In the genomic region with DNA sequence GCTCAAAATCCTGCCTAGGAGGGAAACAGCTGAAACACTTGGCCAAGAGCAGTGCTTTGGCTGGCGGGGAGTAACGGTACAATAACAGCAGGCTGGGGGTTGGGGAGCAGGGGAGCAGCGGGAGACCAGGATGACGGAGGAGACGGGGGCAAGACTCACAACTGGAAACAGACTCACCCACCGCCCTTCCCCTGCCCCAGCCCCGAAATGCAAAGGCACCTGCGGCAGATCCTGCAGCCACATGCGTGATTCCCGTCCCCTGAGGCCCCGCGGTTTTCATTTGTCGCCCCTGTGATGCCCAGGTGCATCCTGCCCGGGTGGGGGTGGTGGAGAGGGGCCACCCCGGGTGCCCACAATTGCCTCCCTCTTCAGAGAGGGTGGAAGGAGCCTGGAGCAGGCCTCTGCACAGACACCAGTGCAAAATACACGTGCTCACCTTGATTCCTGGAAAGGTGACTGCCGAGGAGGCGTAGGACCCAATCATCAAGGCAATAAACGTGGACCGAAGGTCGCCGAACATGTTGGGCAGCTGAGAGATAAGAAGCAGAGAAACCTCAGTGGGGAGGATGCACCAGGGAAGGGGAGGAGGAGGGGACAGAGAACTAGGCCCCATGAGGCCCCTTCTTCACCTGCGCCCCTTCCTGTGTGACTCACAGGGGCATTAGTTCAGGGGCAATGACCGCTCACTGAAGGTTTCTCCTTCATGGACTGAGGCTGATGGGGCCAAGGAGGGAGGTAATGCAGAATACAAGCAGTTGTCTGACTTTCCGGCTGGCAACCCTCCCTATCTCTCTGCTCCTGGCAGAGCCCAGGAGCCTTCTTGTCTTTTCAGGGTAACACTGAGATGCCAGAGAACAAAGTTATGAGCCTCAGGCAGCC, we compare ENCODE assay signal across 9 cellular contexts. TPM values are rescaled to one million over a fixed set of nuclear protein-coding genes. Genes with fewer than 3 reads are reported as not detected.
A peak's percentile ranks its signal among the peaks of the same experiment; 100 is the strongest.
DNase-seq lines count a peak whose midpoint lies in the region; ATAC-seq and TF ChIP-seq lines count a peak whose summit lies in the region.
"Had no signal": no experiment of that assay in that cellular context is flagged by ENCODE, and none has a peak within 500 bp of the region (broad histone marks: within the 10 kb centered on the region; RNA-seq: fewer than 3 reads in every experiment).

No MANE protein-coding gene starts in this region.

- TF ChIP-seq POLR2A in upper lobe of left lung (IDR thresholded peaks at IDR 0.05) = no peak

- H3K27ac ChIP-seq in H9 (ENCODE audit: insufficient read length, low read depth, low read length) (no peak overlapping the region), KOPT-K1 (ENCODE audit: low read depth, low read length, poor library complexity, severe bottlenecking) (peak overlapping the region; percentile 100), upper lobe of left lung (no peak overlapping the region)
- H3K27ac ChIP-seq: SK-N-MC had no signal

- H3K36me3 Mint-ChIP-seq in H9 (ENCODE audit: insufficient read depth in 1 of 3, low read depth in 3 of 3) (peaks cover 0 to 3% (median 0%) of the 10 kb centered on the region in 3 experiments; a peak in 3 of 7 replicates), progenitor cell of endocrine pancreas (ENCODE audit: insufficient read depth) (no peaks in the 10 kb centered on the region)
- no peaks in the 10 kb centered on the region for H3K36me3 Mint-ChIP-seq in naive thymus-derived CD8-positive, alpha-beta T cell
- no peaks in the 10 kb centered on the region for H3K36me3 Mint-ChIP-seq in activated naive CD4-positive, alpha-beta T cell treated with anti-CD3 and anti-CD28 coated beads, Interleukin-2, amount 10 ng/mL, durations not matched to agents 7 days and 5 days

- no peak overlapping the region for H3T11ph ChIP-seq in H9 (ENCODE audit: low read length)

- no peak overlapping the region for H3K4ac ChIP-seq in H9 (ENCODE audit: low read depth, low read length)

- H3K9me3 ChIP-seq in H9 (ENCODE audit: control insufficient read depth, low read depth, low read length) (no peaks in the 10 kb centered on the region), KOPT-K1 (ENCODE audit: insufficient read depth, low read length, poor library complexity, severe bottlenecking) (no peaks in the 10 kb centered on the region), upper lobe of left lung (no peaks in the 10 kb centered on the region)

- no peak overlapping the region; the same call in 1 of the 2 replicates for H3K14ac ChIP-seq in H9 (ENCODE audit: insufficient read depth, low read length)

- no peak for TF ChIP-seq EP300 in upper lobe of left lung (IDR thresholded peaks at IDR 0.05)

- H3K9ac ChIP-seq in H9 (ENCODE audit: extremely low read depth, insufficient read length, low read length) = no peak overlapping the region

- no CpG with 5 or more reads among the region's 25 CpGs for WGBS in H9 (ENCODE audit: extremely low coverage, insufficient read length, low lambda C conversion rate)
- 73 to 79% methylated on average over 24 to 25 of the region's 25 CpGs for WGBS in upper lobe of left lung, 2 donors

- H3K36me3 ChIP-seq in KOPT-K1 (ENCODE audit: insufficient read depth, low read length) (peaks cover 9% of the 10 kb centered on the region), upper lobe of left lung (peaks cover 0 to 31% (median 12%) of the 10 kb centered on the region in 4 donors)

- no peak overlapping the region for H2AK5ac ChIP-seq in H9 (ENCODE audit: insufficient read length, low read length)

- H2BK20ac ChIP-seq in H9 (ENCODE audit: low read depth, low read length, poor library complexity, severe bottlenecking) = no peak overlapping the region

- ATAC-seq in GM18868 (IDR thresholded peaks at IDR 0.05; ENCODE audit: unreplicated experiment) (peak; percentile 63), upper lobe of left lung (ENCODE audit: low FRiP score in 2 of 2) (no peak)
- peak; percentile 64 to 68 for ATAC-seq in naive thymus-derived CD8-positive, alpha-beta T cell

- H3K23ac ChIP-seq in H9 (ENCODE audit: insufficient read length, low read depth, low read length) = no peak overlapping the region

- H3K18ac ChIP-seq in H9 (ENCODE audit: insufficient read length, low read depth, low read length) = no peak overlapping the region

- H3K27me3 Mint-ChIP-seq in H9 (ENCODE audit: low read depth) (no peaks in the 10 kb centered on the region), progenitor cell of endocrine pancreas (no peaks in the 10 kb centered on the region)
- H3K27me3 Mint-ChIP-seq in naive thymus-derived CD8-positive, alpha-beta T cell = no peaks in the 10 kb centered on the region
- H3K27me3 Mint-ChIP-seq in activated naive CD4-positive, alpha-beta T cell treated with anti-CD3 and anti-CD28 coated beads, Interleukin-2, amount 10 ng/mL, durations not matched to agents 7 days and 5 days = peaks cover 16% of the 10 kb centered on the region

- no peak overlapping the region for H3K56ac ChIP-seq in H9 (ENCODE audit: insufficient read length, low read depth, low read length)

- H3K79me1 ChIP-seq in H9 (ENCODE audit: insufficient read depth, low read depth, low read length, poor library complexity, severe bottlenecking) = no peaks in the 10 kb centered on the region

- POLR2A ChIA-PET in naive thymus-derived CD8-positive, alpha-beta T cell (lab: Charles Lee) = interaction anchor here (0.8 kb wide), 1 partner anchor 35 kb away, joined by 3 read pairs; a partner anchor contains a TSS

- peak overlapping the region in 1 of 2 experiments; percentile 22; a peak in 1 of 5 replicates for H3K4me3 Mint-ChIP-seq in H9
- peak overlapping the region in 2 of 10 donors; percentile 10 to 55 for H3K4me3 Mint-ChIP-seq in naive thymus-derived CD8-positive, alpha-beta T cell
- no peak overlapping the region for H3K4me3 Mint-ChIP-seq in activated naive CD4-positive, alpha-beta T cell treated with anti-CD3 and anti-CD28 coated beads, Interleukin-2, amount 10 ng/mL, durations not matched to agents 7 days and 5 days
- H3K4me3 Mint-ChIP-seq in progenitor cell of endocrine pancreas (ENCODE audit: low read depth) = no peak overlapping the region

- H2AFZ ChIP-seq in H9 (ENCODE audit: low read length) = no peak overlapping the region

- TF ChIP-seq CTCF in H9 (conservative IDR thresholded peaks at IDR 0.05) (no peak), progenitor cell of endocrine pancreas (IDR thresholded peaks at IDR 0.05; ENCODE audit: unreplicated experiment) (no peak), upper lobe of left lung (IDR thresholded peaks at IDR 0.05) (no peak)

- H3K27me3 ChIP-seq in H9 (ENCODE audit: insufficient read depth, low read length) (no peaks in the 10 kb centered on the region), upper lobe of left lung (no peaks in the 10 kb centered on the region)

- H3K4me1 ChIP-seq in H9 (ENCODE audit: insufficient read depth, low read length) (no peaks in the 10 kb centered on the region), upper lobe of left lung (peaks cover 16 to 30% (median 25%) of the 10 kb centered on the region in 4 donors)

- H4K20me1 ChIP-seq in H9 (ENCODE audit: control insufficient read depth, insufficient read depth, insufficient read length) = no peaks in the 10 kb centered on the region

- H2BK12ac ChIP-seq in H9 (ENCODE audit: insufficient read length, low read depth, low read length) = no peak overlapping the region

- peaks cover 5 to 6% of the 10 kb centered on the region in 2 experiments; a peak in 3 of 4 replicates for H3K4me1 Mint-ChIP-seq in H9
- H3K4me1 Mint-ChIP-seq in naive thymus-derived CD8-positive, alpha-beta T cell = peaks cover 2 to 21% (median 10%) of the 10 kb centered on the region in 4 donors
- H3K4me1 Mint-ChIP-seq in activated naive CD4-positive, alpha-beta T cell treated with anti-CD3 and anti-CD28 coated beads, Interleukin-2, amount 10 ng/mL, durations not matched to agents 7 days and 5 days = peaks cover 2% of the 10 kb centered on the region
- peaks cover 21% of the 10 kb centered on the region for H3K4me1 Mint-ChIP-seq in progenitor cell of endocrine pancreas (ENCODE audit: low read depth)

- no peak for DNase-seq in H9
- DNase-seq in naive thymus-derived CD8-positive, alpha-beta T cell = peak in 5 of 10 donors; percentile 12 to 81 (median 28)
- DNase-seq in stimulated activated CD4-positive, alpha-beta T cell treated with anti-CD3 and anti-CD28 coated beads, Interleukin-2, amount 100 ng/mL, for 24 hours = no peak
- DNase-seq in activated naive CD4-positive, alpha-beta T cell treated with anti-CD3 and anti-CD28 coated beads, Interleukin-2, amount 10 ng/mL, durations not matched to agents 7 days and 5 days = no peak
- no peak for DNase-seq in progenitor cell of endocrine pancreas (ENCODE audit: low spot score, unreplicated experiment)
- no peak for DNase-seq in upper lobe of left lung

- H3K9me3 Mint-ChIP-seq in H9 (no peaks in the 10 kb centered on the region), progenitor cell of endocrine pancreas (ENCODE audit: low read depth) (no peaks in the 10 kb centered on the region)
- H3K9me3 Mint-ChIP-seq in naive thymus-derived CD8-positive, alpha-beta T cell = no peaks in the 10 kb centered on the region
- H3K9me3 Mint-ChIP-seq in activated naive CD4-positive, alpha-beta T cell treated with anti-CD3 and anti-CD28 coated beads, Interleukin-2, amount 10 ng/mL, durations not matched to agents 7 days and 5 days = no peaks in the 10 kb centered on the region

- no peak overlapping the region for H4K5ac ChIP-seq in H9 (ENCODE audit: insufficient read length, low read depth, low read length)

- no peak overlapping the region for H2BK15ac ChIP-seq in H9 (ENCODE audit: low read depth, low read length)

- H4K8ac ChIP-seq in H9 (replicated peaks; ENCODE audit: insufficient read length, low read depth, low read length) = no peak overlapping the region

- CTCF ChIA-PET in activated naive CD4-positive, alpha-beta T cell treated with anti-CD3 and anti-CD28 coated beads, Interleukin-2, amount 10 ng/mL, durations not matched to agents 7 days and 5 days (lab: Charles Lee) = no interaction called here

- peak overlapping the region; percentile 18 to 77 (median 58); a peak in 5 of 7 replicates for H3K27ac Mint-ChIP-seq in H9
- peak overlapping the region in 9 of 10 donors; percentile 5 to 86 (median 48) for H3K27ac Mint-ChIP-seq in naive thymus-derived CD8-positive, alpha-beta T cell
- no peak overlapping the region for H3K27ac Mint-ChIP-seq in activated naive CD4-positive, alpha-beta T cell treated with anti-CD3 and anti-CD28 coated beads, Interleukin-2, amount 10 ng/mL, durations not matched to agents 7 days and 5 days
- H3K27ac Mint-ChIP-seq in progenitor cell of endocrine pancreas = no peak overlapping the region

- H3K79me2 ChIP-seq in H9 (ENCODE audit: insufficient read depth, low read length) = no peaks in the 10 kb centered on the region

- no peak overlapping the region for H2BK120ac ChIP-seq in H9 (ENCODE audit: low read depth, low read length, poor library complexity, severe bottlenecking)

- no peak overlapping the region for H4K91ac ChIP-seq in H9 (ENCODE audit: insufficient read length, low read depth, low read length)

- no peak overlapping the region for H3K4me3 ChIP-seq in upper lobe of left lung
- H3K4me3 ChIP-seq: SK-N-MC had no signal

- no peak overlapping the region for H2BK5ac ChIP-seq in H9 (ENCODE audit: insufficient read length, low read length)

- no peak overlapping the region for H3K4me2 ChIP-seq in H9 (ENCODE audit: insufficient read depth, insufficient read length, low read length)

- no peaks in the 10 kb centered on the region for H3K23me2 ChIP-seq in H9 (ENCODE audit: insufficient read length, low read depth, low read length, poor library complexity, severe bottlenecking)

RNA-seq across cellular contexts. Expression of a gene that starts 30.4 kb away (rescaled TPM):
- total RNA-seq in H9 (2021) (68.9 and 74.2 TPM in 2 replicates), progenitor cell of endocrine pancreas (63.5 and 75.0 TPM in 2 replicates), upper lobe of left lung (10 to 100 TPM; 35.0 to 90.2 (median 53.4) TPM)
- total RNA-seq in naive thymus-derived CD8-positive, alpha-beta T cell = 10 to 100 TPM; 38.1 to 41.2 TPM
- polyA plus RNA-seq in naive thymus-derived CD8-positive, alpha-beta T cell = 10 to 100 TPM; 20.5 to 30.3 (median 29.7) TPM

RNA-seq across cellular contexts. Expression of a gene that starts 35.6 kb away (rescaled TPM):
- total RNA-seq in H9 (2021) = 11.8 and 12.9 TPM in 2 replicates
- total RNA-seq in naive thymus-derived CD8-positive, alpha-beta T cell = 10 to 100 TPM; 20.7 to 20.8 TPM
- 1 to 10 TPM; 1.2 to 2.0 (median 1.5) TPM for polyA plus RNA-seq in naive thymus-derived CD8-positive, alpha-beta T cell
- total RNA-seq in progenitor cell of endocrine pancreas = 21.1 and 21.9 TPM in 2 replicates
- total RNA-seq in upper lobe of left lung = 10 to 100 TPM; 16.9 to 79.0 (median 49.2) TPM

RNA-seq across cellular contexts. Expression of a gene that starts 52.5 kb away (rescaled TPM):
- total RNA-seq in H9 (2021) (2.1 and 2.4 TPM in 2 replicates), progenitor cell of endocrine pancreas (0.43 and 0.69 TPM in 2 replicates), upper lobe of left lung (10 to 100 TPM; 22.0 to 93.2 (median 55.5) TPM)
- 1 to 10 TPM in 1 of 2 experiments, under 1 TPM in 1; 0.63 to 1.3 TPM for total RNA-seq in naive thymus-derived CD8-positive, alpha-beta T cell
- polyA plus RNA-seq in naive thymus-derived CD8-positive, alpha-beta T cell = under 1 TPM in 1 of 3 donors, not detected in 2; 0.25 TPM

RNA-seq across cellular contexts. Expression of a gene that starts 56.7 kb away (rescaled TPM):
- total RNA-seq in H9 (2021) (5.4 and 6.0 TPM in 2 replicates), progenitor cell of endocrine pancreas (1.2 and 1.5 TPM in 2 replicates), upper lobe of left lung (100 to 1,000 TPM in 2 of 6 donors, 10 to 100 TPM in 4; 43.7 to 192 (median 85.4) TPM)
- 1 to 10 TPM; 1.4 to 1.7 TPM for total RNA-seq in naive thymus-derived CD8-positive, alpha-beta T cell
- 1 to 10 TPM; 3.4 to 4.0 (median 3.4) TPM for polyA plus RNA-seq in naive thymus-derived CD8-positive, alpha-beta T cell

Comparison
In these comparisons a context has a peak if more than half of its experiments do, and no peak if none do; other contexts are left out.
1. ATAC-seq: peak in GM18868 (single experiment) and naive thymus-derived CD8-positive, alpha-beta T cell (2 of 2); none in upper lobe of left lung (0 of 2).
2. H3K27ac Mint-ChIP-seq: peak in H9 (3 of 3) and naive thymus-derived CD8-positive, alpha-beta T cell (9 of 10); none in activated naive CD4-positive, alpha-beta T cell treated with anti-CD3 and anti-CD28 coated beads, Interleukin-2, amount 10 ng/mL, durations not matched to agents 7 days and 5 days (single experiment) and progenitor cell of endocrine pancreas (single experiment).